19 cellular contexts compared by ENCODE assay signal in the genomic region with DNA sequence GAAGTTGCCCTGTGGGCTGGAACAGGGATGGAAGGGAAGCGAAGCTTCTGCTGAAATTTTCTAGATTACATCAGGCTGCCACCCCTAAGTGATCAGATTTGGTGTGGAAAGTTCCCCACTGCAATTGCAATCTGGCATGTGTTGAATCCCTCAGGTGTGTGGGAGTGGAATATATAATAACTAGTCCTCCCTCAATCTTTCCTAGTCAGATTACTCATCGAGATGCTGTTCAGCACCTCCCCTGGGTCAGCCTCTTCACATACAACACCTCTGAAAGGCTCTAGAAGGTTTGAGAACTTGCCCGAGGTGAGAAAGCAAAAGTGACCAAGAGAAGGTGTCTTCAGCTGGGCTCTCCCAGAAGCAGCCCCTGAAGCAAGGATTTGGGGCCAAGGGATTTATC.
A peak's percentile ranks its signal among the peaks of the same experiment; 100 is the strongest.
DNase-seq lines count a peak whose midpoint lies in the region; ATAC-seq and TF ChIP-seq lines count a peak whose summit lies in the region.
"Had no signal": no experiment of that assay in that cellular context is flagged by ENCODE, and none has a peak within 500 bp of the region (broad histone marks: within the 10 kb centered on the region; RNA-seq: fewer than 3 reads in every experiment).

No MANE protein-coding gene starts in this region.

- ATAC-seq in stimulated activated naive CD8-positive, alpha-beta T cell treated with anti-CD3 and anti-CD28 coated beads, Interleukin-15, amount 100 ng/mL, for 72 hours = peak; percentile 70
- no peak for ATAC-seq in effector memory CD8-positive, alpha-beta T cell (replicated peaks)
- no peak for ATAC-seq in Right ventricle myocardium superior (ENCODE audit: poor library complexity)
- ATAC-seq: Right ventricle myocardium inferior had no signal

- no peak overlapping the region for H3K4me3 ChIP-seq in fibroblast of villous mesenchyme (ENCODE audit: low read depth, low read length)

- H3K36me3 Mint-ChIP-seq in activated naive CD4-positive, alpha-beta T cell treated with anti-CD3 and anti-CD28 coated beads, Interleukin-2, amount 10 ng/mL, durations not matched to agents 7 days and 5 days = no peaks in the 10 kb centered on the region
- H3K36me3 Mint-ChIP-seq in activated T-helper 1 cell treated with anti-CD3 and anti-CD28 coated beads, Interleukin-12 subunit alpha, Interleukin-12 subunit beta, Interleukin-2, Interleukin-4 antibody, amounts not matched to agents 30 ng/mL and 10 ng/mL and 1 ng/mL, durations not matched to agents 14 hours and 24 hours and 36 hours (ENCODE audit: low read depth) = no peaks in the 10 kb centered on the region
- H3K36me3 Mint-ChIP-seq in effector memory CD8-positive, alpha-beta T cell (ENCODE audit: insufficient read depth) = no peaks in the 10 kb centered on the region
- H3K36me3 Mint-ChIP-seq: activated naive CD8-positive, alpha-beta T cell treated with anti-CD3 and anti-CD28 coated beads, Interleukin-2, amount 10 ng/mL, durations not matched to agents 7 days and 5 days; immature natural killer cell; stimulated activated naive B cell treated with anti-CD40 and anti-IgM and Interleukin-4, amounts not matched to agents 10 μg/mL and 1 μg/mL and 100 μg/mL, for 72 hours; type B pancreatic cell had no signal

- H3K9me3 Mint-ChIP-seq in activated naive CD4-positive, alpha-beta T cell treated with anti-CD3 and anti-CD28 coated beads, Interleukin-2, amount 10 ng/mL, durations not matched to agents 7 days and 5 days = no peaks in the 10 kb centered on the region
- no peaks in the 10 kb centered on the region for H3K9me3 Mint-ChIP-seq in activated T-helper 1 cell treated with anti-CD3 and anti-CD28 coated beads, Interleukin-12 subunit alpha, Interleukin-12 subunit beta, Interleukin-2, Interleukin-4 antibody, amounts not matched to agents 30 ng/mL and 10 ng/mL and 1 ng/mL, durations not matched to agents 14 hours and 24 hours and 36 hours
- no peaks in the 10 kb centered on the region for H3K9me3 Mint-ChIP-seq in stimulated activated naive CD8-positive, alpha-beta T cell treated with anti-CD3 and anti-CD28 coated beads, Interleukin-15, amount 100 ng/mL, for 72 hours
- H3K9me3 Mint-ChIP-seq in effector memory CD8-positive, alpha-beta T cell = no peaks in the 10 kb centered on the region
- H3K9me3 Mint-ChIP-seq: activated naive CD8-positive, alpha-beta T cell treated with anti-CD3 and anti-CD28 coated beads, Interleukin-2, amount 10 ng/mL, durations not matched to agents 7 days and 5 days; dendritic cell treated with granulocyte-macrophage colony-stimulating factor and Interleukin-4, amounts not matched to agents 40 ng/mL and 50 ng/mL, for 4 days; immature natural killer cell; stimulated activated naive B cell treated with anti-CD40 and anti-IgM and Interleukin-4, amounts not matched to agents 10 μg/mL and 1 μg/mL and 100 μg/mL, for 72 hours had no signal

- intact Hi-C loops in activated T-helper 1 cell treated with anti-CD3 and anti-CD28 coated beads, Interleukin-12 subunit alpha, Interleukin-12 subunit beta, Interleukin-2, Interleukin-4 antibody, amounts not matched to agents 30 ng/mL and 10 ng/mL and 1 ng/mL, durations not matched to agents 14 hours and 24 hours and 36 hours (cut with micrococcal nuclease) = loop anchor here (1.0 kb wide), 2 partner anchors 11 to 94 kb away; no protein-coding TSS in a partner anchor
- intact Hi-C loops in Right ventricle myocardium superior (cut with DNase I) = no loop called here

- no peak for TF ChIP-seq CTCF in fibroblast of villous mesenchyme (IDR thresholded peaks at IDR 0.05; ENCODE audit: insufficient read depth, low read depth, low read length)

- peaks cover 5% of the 10 kb centered on the region for H3K4me1 Mint-ChIP-seq in activated naive CD4-positive, alpha-beta T cell treated with anti-CD3 and anti-CD28 coated beads, Interleukin-2, amount 10 ng/mL, durations not matched to agents 7 days and 5 days
- H3K4me1 Mint-ChIP-seq in activated T-helper 1 cell treated with anti-CD3 and anti-CD28 coated beads, Interleukin-12 subunit alpha, Interleukin-12 subunit beta, Interleukin-2, Interleukin-4 antibody, amounts not matched to agents 30 ng/mL and 10 ng/mL and 1 ng/mL, durations not matched to agents 14 hours and 24 hours and 36 hours (ENCODE audit: low read depth) = peaks cover 24% of the 10 kb centered on the region
- peaks cover 45% of the 10 kb centered on the region for H3K4me1 Mint-ChIP-seq in stimulated activated naive CD8-positive, alpha-beta T cell treated with anti-CD3 and anti-CD28 coated beads, Interleukin-15, amount 100 ng/mL, for 72 hours
- peaks cover 3 to 4% of the 10 kb centered on the region in 2 donors for H3K4me1 Mint-ChIP-seq in effector memory CD8-positive, alpha-beta T cell (ENCODE audit: low read depth in 2 of 2)
- H3K4me1 Mint-ChIP-seq: immature natural killer cell had no signal

- no peak overlapping the region for H3K27ac Mint-ChIP-seq in activated naive CD4-positive, alpha-beta T cell treated with anti-CD3 and anti-CD28 coated beads, Interleukin-2, amount 10 ng/mL, durations not matched to agents 7 days and 5 days
- peak overlapping the region; percentile 91 for H3K27ac Mint-ChIP-seq in activated T-helper 1 cell treated with anti-CD3 and anti-CD28 coated beads, Interleukin-12 subunit alpha, Interleukin-12 subunit beta, Interleukin-2, Interleukin-4 antibody, amounts not matched to agents 30 ng/mL and 10 ng/mL and 1 ng/mL, durations not matched to agents 14 hours and 24 hours and 36 hours
- peak overlapping the region; percentile 49 to 76 for H3K27ac Mint-ChIP-seq in stimulated activated naive CD8-positive, alpha-beta T cell treated with anti-CD3 and anti-CD28 coated beads, Interleukin-15, amount 100 ng/mL, for 72 hours
- no peak overlapping the region for H3K27ac Mint-ChIP-seq in effector memory CD8-positive, alpha-beta T cell
- H3K27ac Mint-ChIP-seq: activated naive CD8-positive, alpha-beta T cell treated with anti-CD3 and anti-CD28 coated beads, Interleukin-2, amount 10 ng/mL, durations not matched to agents 7 days and 5 days; dendritic cell treated with granulocyte-macrophage colony-stimulating factor and Interleukin-4, amounts not matched to agents 40 ng/mL and 50 ng/mL, for 4 days; immature natural killer cell; type B pancreatic cell had no signal

- H3K4me3 Mint-ChIP-seq in activated naive CD4-positive, alpha-beta T cell treated with anti-CD3 and anti-CD28 coated beads, Interleukin-2, amount 10 ng/mL, durations not matched to agents 7 days and 5 days = no peak overlapping the region
- peak overlapping the region; percentile 61 for H3K4me3 Mint-ChIP-seq in activated T-helper 1 cell treated with anti-CD3 and anti-CD28 coated beads, Interleukin-12 subunit alpha, Interleukin-12 subunit beta, Interleukin-2, Interleukin-4 antibody, amounts not matched to agents 30 ng/mL and 10 ng/mL and 1 ng/mL, durations not matched to agents 14 hours and 24 hours and 36 hours
- H3K4me3 Mint-ChIP-seq in stimulated activated naive CD8-positive, alpha-beta T cell treated with anti-CD3 and anti-CD28 coated beads, Interleukin-15, amount 100 ng/mL, for 72 hours = no peak overlapping the region
- no peak overlapping the region for H3K4me3 Mint-ChIP-seq in effector memory CD8-positive, alpha-beta T cell
- H3K4me3 Mint-ChIP-seq: activated naive CD8-positive, alpha-beta T cell treated with anti-CD3 and anti-CD28 coated beads, Interleukin-2, amount 10 ng/mL, durations not matched to agents 7 days and 5 days; dendritic cell treated with granulocyte-macrophage colony-stimulating factor and Interleukin-4, amounts not matched to agents 40 ng/mL and 50 ng/mL, for 4 days; immature natural killer cell; stimulated activated naive B cell treated with anti-CD40 and anti-IgM and Interleukin-4, amounts not matched to agents 10 μg/mL and 1 μg/mL and 100 μg/mL, for 72 hours; type B pancreatic cell had no signal

- peak; percentile 16 for DNase-seq in activated naive CD4-positive, alpha-beta T cell treated with anti-CD3 and anti-CD28 coated beads, Interleukin-2, amount 50 U/mL, for 16 hours
- DNase-seq in activated naive CD4-positive, alpha-beta T cell treated with anti-CD3 and anti-CD28 coated beads, Interleukin-2, amount 10 ng/mL, durations not matched to agents 7 days and 5 days = no peak
- no peak for DNase-seq in activated T-helper 1 cell treated with anti-CD3 and anti-CD28 coated beads, Interleukin-12 subunit alpha, Interleukin-12 subunit beta, Interleukin-2, Interleukin-4 antibody, amounts not matched to agents 30 ng/mL and 10 ng/mL and 1 ng/mL, durations not matched to agents 14 hours and 24 hours and 36 hours (ENCODE audit: low spot score)
- DNase-seq in fibroblast of villous mesenchyme (ENCODE audit: low read depth) = peak; percentile 9
- no peak for DNase-seq in stimulated activated naive CD8-positive, alpha-beta T cell treated with anti-CD3 and anti-CD28 coated beads, Interleukin-15, amount 100 ng/mL, for 72 hours
- no peak for DNase-seq in NOMO-1 treated with DMSO at 0.1 percent for 48 hours (lab: John Stamatoyannopoulos, UW; ENCODE audit: unreplicated experiment)
- DNase-seq in effector memory CD8-positive, alpha-beta T cell = no peak
- DNase-seq in Right ventricle myocardium superior = no peak
- DNase-seq: activated naive CD8-positive, alpha-beta T cell treated with anti-CD3 and anti-CD28 coated beads, Interleukin-2, amount 10 ng/mL, durations not matched to agents 7 days and 5 days; DMS79 treated with DMSO at 0.1 percent for 48 hours; immature natural killer cell; NCI-H1048; NCI-H2029; NCI-H446 treated with DMSO at 0.1 percent for 48 hours; stimulated activated naive B cell treated with anti-CD40 and anti-IgM and Interleukin-4, amounts not matched to agents 10 μg/mL and 1 μg/mL and 100 μg/mL, for 72 hours; SW 1271 had no signal

- no peaks in the 10 kb centered on the region for H3K27me3 Mint-ChIP-seq in activated naive CD4-positive, alpha-beta T cell treated with anti-CD3 and anti-CD28 coated beads, Interleukin-2, amount 10 ng/mL, durations not matched to agents 7 days and 5 days
- no peaks in the 10 kb centered on the region for H3K27me3 Mint-ChIP-seq in activated T-helper 1 cell treated with anti-CD3 and anti-CD28 coated beads, Interleukin-12 subunit alpha, Interleukin-12 subunit beta, Interleukin-2, Interleukin-4 antibody, amounts not matched to agents 30 ng/mL and 10 ng/mL and 1 ng/mL, durations not matched to agents 14 hours and 24 hours and 36 hours (ENCODE audit: insufficient read depth)
- H3K27me3 Mint-ChIP-seq in stimulated activated naive CD8-positive, alpha-beta T cell treated with anti-CD3 and anti-CD28 coated beads, Interleukin-15, amount 100 ng/mL, for 72 hours = no peaks in the 10 kb centered on the region
- no peaks in the 10 kb centered on the region for H3K27me3 Mint-ChIP-seq in effector memory CD8-positive, alpha-beta T cell
- H3K27me3 Mint-ChIP-seq: activated naive CD8-positive, alpha-beta T cell treated with anti-CD3 and anti-CD28 coated beads, Interleukin-2, amount 10 ng/mL, durations not matched to agents 7 days and 5 days; stimulated activated naive B cell treated with anti-CD40 and anti-IgM and Interleukin-4, amounts not matched to agents 10 μg/mL and 1 μg/mL and 100 μg/mL, for 72 hours; type B pancreatic cell had no signal

- CTCF ChIA-PET in activated naive CD4-positive, alpha-beta T cell treated with anti-CD3 and anti-CD28 coated beads, Interleukin-2, amount 10 ng/mL, durations not matched to agents 7 days and 5 days (lab: Charles Lee) = no interaction called here

Comparison
In these comparisons a context has a peak if more than half of its experiments do, and no peak if none do; other contexts are left out.
1. DNase-seq: peak in activated naive CD4-positive, alpha-beta T cell treated with anti-CD3 and anti-CD28 coated beads, Interleukin-2, amount 50 U/mL, for 16 hours (single experiment) and fibroblast of villous mesenchyme (single experiment); none in activated naive CD4-positive, alpha-beta T cell treated with anti-CD3 and anti-CD28 coated beads, Interleukin-2, amount 10 ng/mL, durations not matched to agents 7 days and 5 days (single experiment), activated T-helper 1 cell treated with anti-CD3 and anti-CD28 coated beads, Interleukin-12 subunit alpha, Interleukin-12 subunit beta, Interleukin-2, Interleukin-4 antibody, amounts not matched to agents 30 ng/mL and 10 ng/mL and 1 ng/mL, durations not matched to agents 14 hours and 24 hours and 36 hours (single experiment), stimulated activated naive CD8-positive, alpha-beta T cell treated with anti-CD3 and anti-CD28 coated beads, Interleukin-15, amount 100 ng/mL, for 72 hours (0 of 2), NOMO-1 treated with DMSO at 0.1 percent for 48 hours (single experiment), effector memory CD8-positive, alpha-beta T cell (0 of 3) and Right ventricle myocardium superior (single experiment).
2. H3K27ac Mint-ChIP-seq: peak in activated T-helper 1 cell treated with anti-CD3 and anti-CD28 coated beads, Interleukin-12 subunit alpha, Interleukin-12 subunit beta, Interleukin-2, Interleukin-4 antibody, amounts not matched to agents 30 ng/mL and 10 ng/mL and 1 ng/mL, durations not matched to agents 14 hours and 24 hours and 36 hours (single experiment) and stimulated activated naive CD8-positive, alpha-beta T cell treated with anti-CD3 and anti-CD28 coated beads, Interleukin-15, amount 100 ng/mL, for 72 hours (2 of 2); none in activated naive CD4-positive, alpha-beta T cell treated with anti-CD3 and anti-CD28 coated beads, Interleukin-2, amount 10 ng/mL, durations not matched to agents 7 days and 5 days (single experiment) and effector memory CD8-positive, alpha-beta T cell (0 of 2).